ENCODE assay signal across 19 cellular contexts in the genomic region with DNA sequence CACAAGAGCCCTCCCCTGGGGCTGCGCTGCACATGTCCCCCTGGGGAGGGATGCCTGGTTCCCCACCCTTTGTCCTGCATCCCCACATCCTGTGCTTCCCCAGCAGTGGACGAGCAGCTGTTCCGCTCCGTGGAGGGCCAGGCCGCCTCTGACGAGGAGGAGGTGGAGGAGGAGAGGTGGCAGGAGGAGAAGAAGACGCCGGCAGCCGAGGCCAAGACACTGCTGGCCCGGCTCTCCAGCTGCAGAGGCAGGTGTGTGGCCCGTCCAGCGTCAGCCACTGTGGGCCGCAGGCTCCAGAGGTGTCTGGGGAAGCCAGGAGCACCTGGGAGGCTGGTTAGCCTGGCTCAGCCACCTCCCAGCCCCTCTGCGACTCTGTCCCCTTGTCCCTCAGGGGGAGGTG. TPM values are rescaled to one million over a fixed set of nuclear protein-coding genes. Genes with fewer than 3 reads are reported as not detected.
DNase-seq lines count a peak whose midpoint lies in the region; ATAC-seq and TF ChIP-seq lines count a peak whose summit lies in the region.
"Had no signal": no experiment of that assay in that cellular context is flagged by ENCODE, and none has a peak within 500 bp of the region (broad histone marks: within the 10 kb centered on the region; RNA-seq: fewer than 3 reads in every experiment).

No MANE protein-coding gene starts in this region.

- DNase-seq in Right ventricle myocardium inferior (ENCODE audit: missing footprints) (peak; percentile 62), left ventricle myocardium inferior (no peak), SJCRH30 (peak; percentile 37), neuronal stem cell (ENCODE audit: low spot score) (no peak), NCI-H748 (lab: John Stamatoyannopoulos, UW; ENCODE audit: unreplicated experiment) (no peak), NCI-H2029 treated with DMSO at 0.1 percent for 48 hours (lab: John Stamatoyannopoulos, UW) (no peak), GM10266 (ENCODE audit: extremely low spot score) (no peak), NCI-H1105 (lab: John Stamatoyannopoulos, UW) (no peak)
- DNase-seq: CD4-positive, CD25-positive, alpha-beta regulatory T cell; DMS 273 treated with DMSO at 0.1 percent for 48 hours; GOT3; HFFc6 had no signal

- H3K9ac ChIP-seq in neuronal stem cell (ENCODE audit: low read depth, low read length, poor library complexity), result peak overlapping the region; percentile 74

- ATAC-seq in Right ventricle myocardium inferior, result no peak
- ATAC-seq: GM12878, K562 had no signal

- peak overlapping the region; percentile 65 for H2BK15ac ChIP-seq in neuronal stem cell (ENCODE audit: low read length)

- TF ChIP-seq CTCF in left ventricle myocardium inferior (IDR thresholded peaks at IDR 0.05; ENCODE audit: borderline replicate concordance) (no peak), GM10266 (IDR thresholded peaks at IDR 0.05; ENCODE audit: control insufficient read depth, insufficient read depth, low read depth, missing control alignments) (no peak)

- peak overlapping the region; percentile 58 for H3K14ac ChIP-seq in neuronal stem cell (ENCODE audit: low read length)

- H3K4me2 ChIP-seq in neuronal stem cell (ENCODE audit: insufficient read depth, low read length, poor library complexity, severe bottlenecking), result no peak overlapping the region

- no peak overlapping the region for H2AFZ ChIP-seq in neuronal stem cell (ENCODE audit: low read length)

- no peaks in the 10 kb centered on the region for H3K27me3 ChIP-seq in left ventricle myocardium inferior (ENCODE audit: low read depth)
- no peaks in the 10 kb centered on the region for H3K27me3 ChIP-seq in SJCRH30
- H3K27me3 ChIP-seq in neuronal stem cell (ENCODE audit: control insufficient read depth in 3 of 3, insufficient read depth in 3 of 3, low read depth in 1 of 3, low read length in 3 of 3), result no peaks in the 10 kb centered on the region

- H4K8ac ChIP-seq in neuronal stem cell (ENCODE audit: low read depth, low read length), result peak overlapping the region; percentile 27

- peak overlapping the region; percentile 46 for H2BK12ac ChIP-seq in neuronal stem cell (ENCODE audit: low read length)

- H3K4me1 ChIP-seq in left ventricle myocardium inferior (peaks cover 15% of the 10 kb centered on the region), SJCRH30 (peaks cover 15% of the 10 kb centered on the region), neuronal stem cell (ENCODE audit: control insufficient read depth in 2 of 2, insufficient read depth in 1 of 2, low read depth in 1 of 2, low read length in 2 of 2) (no peaks in the 10 kb centered on the region)
- H3K4me1 ChIP-seq: HAP-1 had no signal

- no peak overlapping the region for H3K4ac ChIP-seq in neuronal stem cell (ENCODE audit: low read length)

- H3K4me3 ChIP-seq in left ventricle myocardium inferior, result no peak overlapping the region
- H3K4me3 ChIP-seq in SJCRH30, result no peak overlapping the region
- no peak overlapping the region for H3K4me3 ChIP-seq in neuronal stem cell (ENCODE audit: low read length in 2 of 2)
- H3K4me3 ChIP-seq: GM12878, HAP-1, K562 had no signal

- H3K9me3 ChIP-seq in left ventricle myocardium inferior (replicated peaks) (peaks cover 5% of the 10 kb centered on the region), SJCRH30 (replicated peaks) (no peaks in the 10 kb centered on the region), neuronal stem cell (replicated peaks in 1 of 2; ENCODE audit: control insufficient read depth in 2 of 2, insufficient read depth in 1 of 2, low read depth in 1 of 2, low read length in 2 of 2) (peaks cover 0 to 2% of the 10 kb centered on the region in 2 donors)
- H3K9me3 ChIP-seq: HAP-1 had no signal

- peaks cover 2% of the 10 kb centered on the region for H3K79me1 ChIP-seq in neuronal stem cell (ENCODE audit: low read depth, low read length)

- H2BK120ac ChIP-seq in neuronal stem cell (ENCODE audit: low read depth, low read length), result no peak overlapping the region

- H4K91ac ChIP-seq in neuronal stem cell (ENCODE audit: low read depth, low read length, poor library complexity), result no peak overlapping the region

- H3K27ac ChIP-seq in left ventricle myocardium inferior (replicated peaks) (no peak overlapping the region), SJCRH30 (no peak overlapping the region), neuronal stem cell (replicated peaks; ENCODE audit: low read length) (no peak overlapping the region)
- H3K27ac ChIP-seq: 22Rv1 had no signal

- no CpG with 5 or more reads among the region's 14 CpGs for WGBS in neuronal stem cell (ENCODE audit: extremely low coverage in 2 of 2, insufficient read length in 2 of 2, insufficient replicate concordance in 1 of 2), 2 donors

- peaks cover 4% of the 10 kb centered on the region for H3K36me3 ChIP-seq in left ventricle myocardium inferior
- H3K36me3 ChIP-seq in SJCRH30, result no peaks in the 10 kb centered on the region
- H3K36me3 ChIP-seq in neuronal stem cell (replicated peaks in 1 of 2; ENCODE audit: control insufficient read depth in 2 of 2, insufficient read depth in 2 of 2, low read length in 2 of 2), result peaks cover 0 to 86% of the 10 kb centered on the region in 2 donors
- H3K36me3 ChIP-seq: HAP-1 had no signal

- H2BK5ac ChIP-seq in neuronal stem cell (ENCODE audit: low read length), result no peak overlapping the region

- H3K18ac ChIP-seq in neuronal stem cell (ENCODE audit: low read length), result peak overlapping the region; percentile 19

- no peak overlapping the region for H2AK5ac ChIP-seq in neuronal stem cell (ENCODE audit: low read depth, low read length)

- peak overlapping the region; percentile 49 for H3K23ac ChIP-seq in neuronal stem cell (ENCODE audit: low read depth, low read length, poor library complexity)

- intact Hi-C loops in Right ventricle myocardium inferior (cut with DNase I) (no loop called here), left ventricle myocardium inferior (cut with micrococcal nuclease) (no loop called here)

RNA-seq across cellular contexts. Expression of a gene that starts 27.9 kb away (rescaled TPM):
- total RNA-seq in Right ventricle myocardium inferior (not detected), left ventricle myocardium inferior (not detected)
- total RNA-seq in SJCRH30 (2014; rRNA removed; shearing (Covaris generic)), result not detected in 2 replicates
- not detected for polyA plus RNA-seq in neuronal stem cell (2013, experiment 1 of 2)
- not detected for polyA plus RNA-seq in neuronal stem cell (2013, experiment 2 of 2)
- total RNA-seq: A673, Daoy, GM12878, HFFc6, K562 had no signal
- polyA plus RNA-seq: BJ; CD4-positive, CD25-positive, alpha-beta regulatory T cell; K562 had no signal

RNA-seq across cellular contexts. Expression of a gene that starts 31.6 kb away (rescaled TPM):
- total RNA-seq in Right ventricle myocardium inferior (2.3 TPM), left ventricle myocardium inferior (1.5 TPM)
- total RNA-seq in SJCRH30 (2014; rRNA removed; shearing (Covaris generic)), result 0.05 and 0.08 TPM in 2 replicates
- polyA plus RNA-seq in neuronal stem cell (2013, experiment 1 of 2), result 0.96 TPM
- polyA plus RNA-seq in neuronal stem cell (2013, experiment 2 of 2), result 0.93 TPM
- total RNA-seq: A673, Daoy, GM12878, HFFc6, K562 had no signal
- polyA plus RNA-seq: BJ; CD4-positive, CD25-positive, alpha-beta regulatory T cell; GM12878; K562 had no signal

RNA-seq across cellular contexts. Expression of a gene that starts 38.8 kb away (rescaled TPM):
- total RNA-seq in Right ventricle myocardium inferior (0.49 TPM), left ventricle myocardium inferior (0.25 TPM)
- 0.12 TPM in 1 of 2 replicates, not detected in the other for total RNA-seq in SJCRH30 (2014; rRNA removed; shearing (Covaris generic))
- polyA plus RNA-seq in neuronal stem cell (2013, experiment 1 of 2), result 5.9 TPM
- 7.3 TPM for polyA plus RNA-seq in neuronal stem cell (2013, experiment 2 of 2)
- total RNA-seq: A673; CD4-positive, CD25-positive, alpha-beta regulatory T cell; GM12878; HFFc6 had no signal
- polyA plus RNA-seq: BJ had no signal

Comparison
In these comparisons a context has a peak if more than half of its experiments do, and no peak if none do; other contexts are left out.
1. DNase-seq: peak in Right ventricle myocardium inferior (single experiment) and SJCRH30 (2 of 2); none in left ventricle myocardium inferior (single experiment), neuronal stem cell (single experiment), NCI-H748 (single experiment), NCI-H2029 treated with DMSO at 0.1 percent for 48 hours (single experiment), GM10266 (single experiment) and NCI-H1105 (single experiment).